ENCODE assay signal across 8 cellular contexts in genomic region chrX:68490644-68491043, GRCh38. TPM values are rescaled to one million over a fixed set of nuclear protein-coding genes. Genes with fewer than 3 reads are reported as not detected.
DNase-seq lines count a peak whose midpoint lies in the region; ATAC-seq and TF ChIP-seq lines count a peak whose summit lies in the region.

No MANE protein-coding gene starts in this region.

- H3K27me3 Mint-ChIP-seq in MCF 10A (ENCODE audit: insufficient read depth, unreplicated experiment) = peaks cover 28% of the 10 kb centered on the region

- H3K36me3 Mint-ChIP-seq in MCF 10A (ENCODE audit: insufficient read depth, unreplicated experiment) = no peaks in the 10 kb centered on the region

- ATAC-seq in upper lobe of right lung = peak; percentile 82
- ATAC-seq in activated CD4-positive, CD25-positive, alpha-beta regulatory T cell treated with anti-CD3 and anti-CD28 coated beads, Interleukin-2, amount 50 U/mL, for 24 hours = no peak

- intact Hi-C loops in MCF 10A (cut with micrococcal nuclease) (loop anchor here (1.0 to 10.0 kb wide), 2 partner anchors 56 to 293 kb away; partner anchors contain the start of gene OPHN1), breast epithelium (cut with DNase I; ENCODE audit: low total_unique reads) (no loop called here), upper lobe of right lung (cut with DNase I) (no loop called here)

- peak; percentile 41 for DNase-seq in MCF 10A (ENCODE audit: unreplicated experiment)
- no peak for DNase-seq in breast epithelium (ENCODE audit: low spot score in 2 of 2)
- no peak for DNase-seq in epithelial cell of proximal tubule (ENCODE audit: low read depth)
- DNase-seq in upper lobe of right lung = no peak
- no peak for DNase-seq in dedifferentiated amniotic fluid mesenchymal stem cell (ENCODE audit: extremely low spot score)
- no peak for DNase-seq in CD1c-positive myeloid dendritic cell (ENCODE audit: extremely low spot score)

- POLR2A ChIA-PET in MCF 10A (lab: Yijun Ruan, JAX) = interaction anchor here (0.8 kb wide), 1 partner anchor 52 kb away, joined by 3 read pairs; no protein-coding TSS in a partner anchor

- CTCF ChIA-PET in MCF 10A (lab: Yijun Ruan, JAX) = interaction anchor here (0.6 to 2.8 kb wide), 15 partner anchors 8 to 305 kb away, joined by 3 to 19 read pairs (median 3); partner anchors contain the start of genes OPHN1 and YIPF6

- H3K27ac Mint-ChIP-seq in MCF 10A (ENCODE audit: low read depth, unreplicated experiment) = no peak overlapping the region

- H3K4me1 Mint-ChIP-seq in MCF 10A (ENCODE audit: insufficient read depth, unreplicated experiment) = no peaks in the 10 kb centered on the region

- H3K4me3 Mint-ChIP-seq in MCF 10A (ENCODE audit: unreplicated experiment) = no peak overlapping the region

- H3K27me3 ChIP-seq in breast epithelium (peaks cover 0 to 16% of the 10 kb centered on the region in 2 donors), upper lobe of right lung (no peaks in the 10 kb centered on the region)

- H3K4me1 ChIP-seq in breast epithelium = no peaks in the 10 kb centered on the region
- H3K4me1 ChIP-seq in upper lobe of right lung = no peaks in the 10 kb centered on the region

- H3K27ac ChIP-seq in breast epithelium = no peak overlapping the region
- H3K27ac ChIP-seq in upper lobe of right lung = no peak overlapping the region

- H3K4me3 ChIP-seq in breast epithelium (no peak overlapping the region), epithelial cell of proximal tubule (ENCODE audit: low read depth, low read length) (no peak overlapping the region), upper lobe of right lung (no peak overlapping the region)

- BruUV-seq in MCF 10A (replicated peaks; lab: Mats Ljungman, UMichigan) = no TSS peak

- H3K9me3 ChIP-seq in breast epithelium (no peaks in the 10 kb centered on the region), upper lobe of right lung (no peaks in the 10 kb centered on the region)

- H3K36me3 ChIP-seq in breast epithelium (no peaks in the 10 kb centered on the region), upper lobe of right lung (no peaks in the 10 kb centered on the region)

- TF ChIP-seq CTCF in MCF 10A (IDR thresholded peaks at IDR 0.05; ENCODE audit: unreplicated experiment) (peak; percentile 25), breast epithelium (IDR thresholded peaks at IDR 0.05) (peak in 1 of 3 donors; percentile 31), LNCAP (IDR thresholded peaks at IDR 0.05) (peak; percentile 17; the same call in 1 of the 2 replicates), epithelial cell of proximal tubule (conservative IDR thresholded peaks at IDR 0.05; ENCODE audit: low read depth, low read length) (peak; percentile 58), upper lobe of right lung (IDR thresholded peaks at IDR 0.05) (peak; percentile 36)

- H3K9me3 Mint-ChIP-seq in MCF 10A (ENCODE audit: unreplicated experiment) = no peaks in the 10 kb centered on the region

- TF ChIP-seq POLR2A in breast epithelium (IDR thresholded peaks at IDR 0.05) = no peak

RNA-seq across cellular contexts. Expression of gene YIPF6, which starts 8.2 kb away (rescaled TPM):
- total RNA-seq in MCF 10A (2022) = 44.6 and 55.4 TPM in 2 replicates
- 10 to 100 TPM; 25.3 to 27.9 (median 27.2) TPM for total RNA-seq in breast epithelium
- total RNA-seq in epithelial cell of proximal tubule = 17.6 and 23.9 TPM in 2 replicates
- 44.5 TPM for total RNA-seq in upper lobe of right lung

RNA-seq across cellular contexts. Expression of gene OPHN1, which starts 57.3 kb away (rescaled TPM):
- total RNA-seq in MCF 10A (2022) (4.0 and 4.8 TPM in 2 replicates), breast epithelium (10 to 100 TPM in 2 of 3 donors, 1 to 10 TPM in 1; 9.5 to 20.2 (median 14.6) TPM), epithelial cell of proximal tubule (2.8 and 3.7 TPM in 2 replicates), upper lobe of right lung (9.8 TPM)
